ENCODE assay signal across 1 cellular context in the genomic region with DNA sequence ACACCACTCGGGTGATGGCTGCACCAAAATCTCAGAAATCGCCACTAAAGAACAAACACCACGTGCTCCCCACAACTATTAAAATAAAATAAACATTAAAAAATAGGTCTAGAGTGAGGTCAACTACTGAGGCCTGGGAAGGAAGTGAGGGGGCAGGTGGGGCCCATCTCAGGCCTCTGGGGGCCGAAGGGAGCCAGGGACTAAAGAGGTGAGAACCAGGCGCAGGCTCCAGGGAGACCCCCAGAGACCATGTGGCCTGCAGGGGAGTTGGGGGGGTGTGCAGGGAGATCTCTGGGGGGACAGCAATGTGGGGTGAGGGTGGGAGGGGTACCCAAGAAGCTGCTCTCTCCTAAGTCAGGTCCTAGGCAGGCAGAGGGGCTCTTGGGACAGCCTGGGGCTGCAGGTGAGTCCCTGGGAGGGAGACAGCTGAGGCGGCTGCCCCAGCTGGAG.
TF ChIP-seq lines count a peak whose summit lies in the region.

No MANE protein-coding gene starts in this region.

TF ChIP-seq in A549, 52 proteins besides CTCF, POLR2A, EP300 and RAD21:
- no peak for TF ChIP-seq EHMT2 (IDR thresholded peaks at IDR 0.05; ENCODE audit: low read depth)
- TF ChIP-seq, protein P1, sequence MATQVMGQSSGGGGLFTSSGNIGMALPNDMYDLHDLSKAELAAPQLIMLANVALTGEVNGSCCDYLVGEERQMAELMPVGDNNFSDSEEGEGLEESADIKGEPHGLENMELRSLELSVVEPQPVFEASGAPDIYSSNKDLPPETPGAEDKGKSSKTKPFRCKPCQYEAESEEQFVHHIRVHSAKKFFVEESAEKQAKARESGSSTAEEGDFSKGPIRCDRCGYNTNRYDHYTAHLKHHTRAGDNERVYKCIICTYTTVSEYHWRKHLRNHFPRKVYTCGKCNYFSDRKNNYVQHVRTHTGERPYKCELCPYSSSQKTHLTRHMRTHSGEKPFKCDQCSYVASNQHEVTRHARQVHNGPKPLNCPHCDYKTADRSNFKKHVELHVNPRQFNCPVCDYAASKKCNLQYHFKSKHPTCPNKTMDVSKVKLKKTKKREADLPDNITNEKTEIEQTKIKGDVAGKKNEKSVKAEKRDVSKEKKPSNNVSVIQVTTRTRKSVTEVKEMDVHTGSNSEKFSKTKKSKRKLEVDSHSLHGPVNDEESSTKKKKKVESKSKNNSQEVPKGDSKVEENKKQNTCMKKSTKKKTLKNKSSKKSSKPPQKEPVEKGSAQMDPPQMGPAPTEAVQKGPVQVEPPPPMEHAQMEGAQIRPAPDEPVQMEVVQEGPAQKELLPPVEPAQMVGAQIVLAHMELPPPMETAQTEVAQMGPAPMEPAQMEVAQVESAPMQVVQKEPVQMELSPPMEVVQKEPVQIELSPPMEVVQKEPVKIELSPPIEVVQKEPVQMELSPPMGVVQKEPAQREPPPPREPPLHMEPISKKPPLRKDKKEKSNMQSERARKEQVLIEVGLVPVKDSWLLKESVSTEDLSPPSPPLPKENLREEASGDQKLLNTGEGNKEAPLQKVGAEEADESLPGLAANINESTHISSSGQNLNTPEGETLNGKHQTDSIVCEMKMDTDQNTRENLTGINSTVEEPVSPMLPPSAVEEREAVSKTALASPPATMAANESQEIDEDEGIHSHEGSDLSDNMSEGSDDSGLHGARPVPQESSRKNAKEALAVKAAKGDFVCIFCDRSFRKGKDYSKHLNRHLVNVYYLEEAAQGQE (IDR thresholded peaks at IDR 0.05), result no peak
- TF ChIP-seq EHF (CRISPR knock-in tag; IDR thresholded peaks at IDR 0.05), result no peak
- TF ChIP-seq, protein P2, sequence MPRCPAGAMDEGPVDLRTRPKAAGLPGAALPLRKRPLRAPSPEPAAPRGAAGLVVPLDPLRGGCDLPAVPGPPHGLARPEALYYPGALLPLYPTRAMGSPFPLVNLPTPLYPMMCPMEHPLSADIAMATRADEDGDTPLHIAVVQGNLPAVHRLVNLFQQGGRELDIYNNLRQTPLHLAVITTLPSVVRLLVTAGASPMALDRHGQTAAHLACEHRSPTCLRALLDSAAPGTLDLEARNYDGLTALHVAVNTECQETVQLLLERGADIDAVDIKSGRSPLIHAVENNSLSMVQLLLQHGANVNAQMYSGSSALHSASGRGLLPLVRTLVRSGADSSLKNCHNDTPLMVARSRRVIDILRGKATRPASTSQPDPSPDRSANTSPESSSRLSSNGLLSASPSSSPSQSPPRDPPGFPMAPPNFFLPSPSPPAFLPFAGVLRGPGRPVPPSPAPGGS (IDR thresholded peaks at IDR 0.05), result no peak
- no peak for TF ChIP-seq RNF2 (IDR thresholded peaks at IDR 0.05; ENCODE audit: borderline replicate concordance, low read depth)
- no peak for TF ChIP-seq NR3C1 (IDR thresholded peaks at IDR 0.05)
- TF ChIP-seq BHLHE40 (IDR thresholded peaks at IDR 0.05; ENCODE audit: low read depth, low read length), result no peak
- no peak for TF ChIP-seq MYC (IDR thresholded peaks at IDR 0.05; ENCODE audit: borderline replicate concordance, low read length)
- TF ChIP-seq USF2 (IDR thresholded peaks at IDR 0.05), result no peak
- TF ChIP-seq HOXB5 (CRISPR knock-in tag; IDR thresholded peaks at IDR 0.05), result no peak
- TF ChIP-seq GATA3 (IDR thresholded peaks at IDR 0.05; ENCODE audit: borderline replicate concordance), result no peak
- TF ChIP-seq ZSCAN20 (CRISPR knock-in tag; IDR thresholded peaks at IDR 0.05), result no peak
- TF ChIP-seq JUN (IDR thresholded peaks at IDR 0.05), result no peak
- TF ChIP-seq MAZ (IDR thresholded peaks at IDR 0.05; ENCODE audit: borderline replicate concordance, low read depth, low read length), result no peak
- no peak for TF ChIP-seq PBX3 (IDR thresholded peaks at IDR 0.05)
- no peak for TF ChIP-seq RARB (CRISPR knock-in tag; IDR thresholded peaks at IDR 0.05)
- TF ChIP-seq KDM5A (IDR thresholded peaks at IDR 0.05), result no peak
- TF ChIP-seq NPAS2 (CRISPR knock-in tag; IDR thresholded peaks at IDR 0.05; ENCODE audit: borderline replicate concordance), result no peak
- TF ChIP-seq FOSL2 (IDR thresholded peaks at IDR 0.05), result no peak
- no peak for TF ChIP-seq FOSL2 (CRISPR knock-in tag; IDR thresholded peaks at IDR 0.05)
- TF ChIP-seq CBX2 (IDR thresholded peaks at IDR 0.05; ENCODE audit: borderline replicate concordance, low read depth), result no peak
